ENCODE assay signal across 11 cellular contexts in genomic region chr7:130970696-130971095, GRCh38.
DNase-seq lines count a peak whose midpoint lies in the region; ATAC-seq and TF ChIP-seq lines count a peak whose summit lies in the region.
"Had no signal": no experiment of that assay in that cellular context is flagged by ENCODE, and none has a peak within 500 bp of the region (broad histone marks: within the 10 kb centered on the region; RNA-seq: fewer than 3 reads in every experiment).

No MANE protein-coding gene starts in this region.

- no peak overlapping the region for H3K4me3 ChIP-seq in esophagus muscularis mucosa
- H3K4me3 ChIP-seq: body of pancreas had no signal

- H3K36me3 Mint-ChIP-seq in activated T-cell treated with anti-CD3 and anti-CD28 coated beads, Interleukin-2, amount 50 U/mL, for 4 hours (ENCODE audit: insufficient read depth): peaks cover 44% of the 10 kb centered on the region

- H3K27ac ChIP-seq in esophagus muscularis mucosa (replicated peaks in 1 of 4): peak overlapping the region in 3 of 4 donors; percentile 16 to 28 (median 23)

- 6% methylated on average over 1 of the region's 1 CpG for WGBS in esophagus muscularis mucosa

- H3K4me1 Mint-ChIP-seq in activated T-cell treated with anti-CD3 and anti-CD28 coated beads, Interleukin-2, amount 50 U/mL, for 4 hours (ENCODE audit: low read depth): peaks cover 91% of the 10 kb centered on the region
- H3K4me1 Mint-ChIP-seq: nephron progenitor cell had no signal

- intact Hi-C loops in esophagus muscularis mucosa (cut with DNase I): no loop called here

- DNase-seq in activated T-cell treated with anti-CD3 and anti-CD28 coated beads, Interleukin-2, amount 50 U/mL, for 4 hours: no peak
- no peak for DNase-seq in activated T-cell treated with anti-CD3 and anti-CD28 coated beads, Interleukin-2, amount 50 U/mL, for 1 hour
- peak; percentile 36 for DNase-seq in RPMI7951 (ENCODE audit: low read depth)
- no peak for DNase-seq in esophagus muscularis mucosa (ENCODE audit: extremely low spot score)
- DNase-seq in stimulated activated naive CD8-positive, alpha-beta T cell treated with anti-CD3 and anti-CD28 coated beads, Interleukin-15, Interleukin-2, amounts not matched to agents 100 U/mL and 50 U/mL, for 24 hours: no peak
- no peak for DNase-seq in NCI-H2081 treated with DMSO at 0.1 percent for 48 hours (lab: John Stamatoyannopoulos, UW)
- no peak for DNase-seq in iPS-NIHi11 (ENCODE audit: low spot score)
- DNase-seq: body of pancreas, NCI-H2081, nephron progenitor cell had no signal

- TF ChIP-seq CTCF in esophagus muscularis mucosa (IDR thresholded peaks at IDR 0.05): no peak

- H3K36me3 ChIP-seq in esophagus muscularis mucosa: peaks cover 10 to 37% (median 24%) of the 10 kb centered on the region in 4 donors

- no peak for TF ChIP-seq EP300 in esophagus muscularis mucosa (IDR thresholded peaks at IDR 0.05)

- H3K9me3 Mint-ChIP-seq in activated T-cell treated with anti-CD3 and anti-CD28 coated beads, Interleukin-2, amount 50 U/mL, for 4 hours: no peaks in the 10 kb centered on the region

- peak; percentile 21 to 36 for ATAC-seq in activated T-cell treated with anti-CD3 and anti-CD28 coated beads, Interleukin-2, amount 50 U/mL, for 4 hours
- peak; percentile 58 for ATAC-seq in stimulated activated naive CD8-positive, alpha-beta T cell treated with anti-CD3 and anti-CD28 coated beads, Interleukin-15, Interleukin-2, amounts not matched to agents 100 U/mL and 50 U/mL, for 24 hours
- no peak for ATAC-seq in GM18909 (IDR thresholded peaks at IDR 0.05; ENCODE audit: poor library complexity, unreplicated experiment)
- ATAC-seq: body of pancreas had no signal

- H3K4me1 ChIP-seq in esophagus muscularis mucosa: peaks cover 20 to 52% (median 37%) of the 10 kb centered on the region in 4 donors

- peak overlapping the region; percentile 58 for H3K4me3 Mint-ChIP-seq in activated T-cell treated with anti-CD3 and anti-CD28 coated beads, Interleukin-2, amount 50 U/mL, for 4 hours
- H3K4me3 Mint-ChIP-seq: nephron progenitor cell had no signal

- H3K27me3 ChIP-seq in esophagus muscularis mucosa: no peaks in the 10 kb centered on the region
- H3K27me3 ChIP-seq: body of pancreas had no signal

- TF ChIP-seq POLR2A in esophagus muscularis mucosa (IDR thresholded peaks at IDR 0.05; ENCODE audit: low read depth): no peak

- no peaks in the 10 kb centered on the region for H3K27me3 Mint-ChIP-seq in activated T-cell treated with anti-CD3 and anti-CD28 coated beads, Interleukin-2, amount 50 U/mL, for 4 hours (ENCODE audit: low read depth)

- H3K9me3 ChIP-seq in esophagus muscularis mucosa: no peaks in the 10 kb centered on the region
- H3K9me3 ChIP-seq: body of pancreas had no signal
